Comparison of ENCODE assay signal across 10 cellular contexts in genomic region chr11:76671236-76671590, GRCh38. TPM values are rescaled to one million over a fixed set of nuclear protein-coding genes. Genes with fewer than 3 reads are reported as not detected.
A peak's percentile ranks its signal among the peaks of the same experiment; 100 is the strongest.
DNase-seq lines count a peak whose midpoint lies in the region; ATAC-seq and TF ChIP-seq lines count a peak whose summit lies in the region.
"Had no signal": no experiment of that assay in that cellular context is flagged by ENCODE, and none has a peak within 500 bp of the region (broad histone marks: within the 10 kb centered on the region; RNA-seq: fewer than 3 reads in every experiment).

No MANE protein-coding gene starts in this region.

- H3K27me3 ChIP-seq in mesenchymal stem cell (ENCODE audit: control insufficient read depth in 1 of 2, insufficient read depth in 1 of 2, low read length in 2 of 2) (peaks cover 0 to 4% of the 10 kb centered on the region in 2 experiments), thyroid gland (peaks cover 3% of the 10 kb centered on the region)
- H3K27me3 ChIP-seq: SJSA1 had no signal

- H3K9me3 ChIP-seq in mesenchymal stem cell (ENCODE audit: control insufficient read depth, low read length) (no peaks in the 10 kb centered on the region), thyroid gland (no peaks in the 10 kb centered on the region)
- H3K9me3 ChIP-seq: SJSA1 had no signal

- peak overlapping the region; percentile 55 for H2BK120ac ChIP-seq in mesenchymal stem cell (ENCODE audit: low read depth, low read length)

- H2BK15ac ChIP-seq in mesenchymal stem cell (ENCODE audit: low read depth, poor library complexity, severe bottlenecking): peak overlapping the region; percentile 12

- H3K4me3 ChIP-seq in astrocyte of the cerebellum (ENCODE audit: low read depth, low read length) (peak overlapping the region; percentile 40), mesenchymal stem cell (ENCODE audit: insufficient read depth in 1 of 2, low read depth in 1 of 2, low read length in 2 of 2) (peak overlapping the region in 1 of 2 experiments; percentile 94), thyroid gland (replicated peaks in 1 of 3) (peak overlapping the region in 1 of 3 donors; percentile 47)

- H3K18ac ChIP-seq in mesenchymal stem cell (ENCODE audit: low read depth in 1 of 2, low read length in 2 of 2): peak overlapping the region in 1 of 2 experiments; percentile 17

- peak overlapping the region in 1 of 2 experiments; percentile 47 for H3K4ac ChIP-seq in mesenchymal stem cell (ENCODE audit: low read depth in 1 of 2, low read length in 2 of 2)

- no peaks in the 10 kb centered on the region for H3K36me3 Mint-ChIP-seq in activated T-cell treated with anti-CD3 and anti-CD28 coated beads, Interleukin-2, amount 50 U/mL, for 72 hours (ENCODE audit: insufficient read depth in 2 of 2)

- ATAC-seq in activated T-cell treated with anti-CD3 and anti-CD28 coated beads, Interleukin-2, amount 50 U/mL, for 72 hours (replicated peaks in 1 of 2): no peak
- ATAC-seq in HG03097 (IDR thresholded peaks at IDR 0.05; ENCODE audit: low FRiP score, unreplicated experiment): no peak

- H4K91ac ChIP-seq in mesenchymal stem cell (ENCODE audit: low read length): no peak overlapping the region

- H3K79me1 ChIP-seq in mesenchymal stem cell (replicated peaks; ENCODE audit: low read length, poor library complexity, severe bottlenecking): peaks cover 2% of the 10 kb centered on the region

- peak overlapping the region; percentile 84 for H3K4me2 ChIP-seq in mesenchymal stem cell (ENCODE audit: low read length, poor library complexity, severe bottlenecking)

- no peak overlapping the region for H2BK5ac ChIP-seq in mesenchymal stem cell (ENCODE audit: low read depth, low read length, poor library complexity, severe bottlenecking)

- peak overlapping the region in 1 of 2 experiments; percentile 68 for H2BK12ac ChIP-seq in mesenchymal stem cell (ENCODE audit: low read length in 2 of 2)

- H3K4me1 ChIP-seq in mesenchymal stem cell (ENCODE audit: control insufficient read depth, insufficient read depth, low read depth, low read length): peaks cover 52% of the 10 kb centered on the region
- H3K4me1 ChIP-seq in thyroid gland: peaks cover 21 to 33% of the 10 kb centered on the region in 2 donors

- in situ Hi-C loops in astrocyte of the cerebellum (cut with HindIII; ENCODE audit: low sequenced_read_pairs): no loop called here

- DNase-seq in activated T-cell treated with anti-CD3 and anti-CD28 coated beads, Interleukin-2, amount 50 U/mL, for 72 hours: no peak
- DNase-seq in activated T-cell treated with anti-CD3 and anti-CD28 coated beads for 4 hours (no peak), astrocyte of the cerebellum (ENCODE audit: low read depth) (no peak), mesenchymal stem cell (no peak), thyroid gland (no peak), globus pallidus (ENCODE audit: low spot score) (no peak), AML-193 (lab: John Stamatoyannopoulos, UW) (no peak)
- DNase-seq: cortex of kidney had no signal

- 37% methylated on average over 8 of the region's 8 CpGs for WGBS in mesenchymal stem cell
- WGBS in thyroid gland, 2 donors: 36 to 43% methylated on average over 5 to 8 of the region's 8 CpGs

- no peak overlapping the region for H3K14ac ChIP-seq in mesenchymal stem cell (ENCODE audit: low read length in 2 of 2)

- no peak overlapping the region for H3K23ac ChIP-seq in mesenchymal stem cell (ENCODE audit: low read length in 2 of 2)

- peak overlapping the region; percentile 30 for H3K9ac ChIP-seq in mesenchymal stem cell (ENCODE audit: low read length)

- peak overlapping the region; percentile 85 for H4K8ac ChIP-seq in mesenchymal stem cell (ENCODE audit: low read length)

- no peaks in the 10 kb centered on the region for H3K9me3 Mint-ChIP-seq in activated T-cell treated with anti-CD3 and anti-CD28 coated beads, Interleukin-2, amount 50 U/mL, for 72 hours

- no peak overlapping the region for H2AFZ ChIP-seq in mesenchymal stem cell (ENCODE audit: low read depth, low read length)

- H3K27me3 Mint-ChIP-seq in activated T-cell treated with anti-CD3 and anti-CD28 coated beads, Interleukin-2, amount 50 U/mL, for 72 hours (ENCODE audit: low read depth): peaks cover 22% of the 10 kb centered on the region

- H3K36me3 ChIP-seq in mesenchymal stem cell (ENCODE audit: control insufficient read depth in 1 of 2, insufficient read depth in 2 of 2, low read depth in 1 of 2, low read length in 2 of 2) (peaks cover 0 to 18% of the 10 kb centered on the region in 2 experiments), thyroid gland (no peaks in the 10 kb centered on the region)
- H3K36me3 ChIP-seq: SJSA1 had no signal

- no peak overlapping the region for H3K27ac ChIP-seq in mesenchymal stem cell (ENCODE audit: low read length, poor library complexity, severe bottlenecking)
- peak overlapping the region in 2 of 3 donors; percentile 73 for H3K27ac ChIP-seq in thyroid gland
- H3K27ac ChIP-seq: SJSA1 had no signal

- peak overlapping the region; percentile 6 to 23 for H3K4me3 Mint-ChIP-seq in activated T-cell treated with anti-CD3 and anti-CD28 coated beads, Interleukin-2, amount 50 U/mL, for 72 hours

- no peak overlapping the region for H2AK5ac ChIP-seq in mesenchymal stem cell (ENCODE audit: low read length, severe bottlenecking)

- intact Hi-C loops in thyroid gland (cut with DNase I): no loop called here

- no peak for TF ChIP-seq POLR2A in thyroid gland (IDR thresholded peaks at IDR 0.05)

- H3K4me1 Mint-ChIP-seq in activated T-cell treated with anti-CD3 and anti-CD28 coated beads, Interleukin-2, amount 50 U/mL, for 72 hours (ENCODE audit: low read depth): peaks cover 43% of the 10 kb centered on the region

- TF ChIP-seq CTCF in astrocyte of the cerebellum (IDR thresholded peaks at IDR 0.05; ENCODE audit: low read depth, low read length, missing control alignments) (no peak), thyroid gland (IDR thresholded peaks at IDR 0.05) (no peak)

- no peak overlapping the region for H3K27ac Mint-ChIP-seq in activated T-cell treated with anti-CD3 and anti-CD28 coated beads, Interleukin-2, amount 50 U/mL, for 72 hours

RNA-seq across cellular contexts. Expression of gene LRRC32, which starts 0.7 kb away (rescaled TPM):
- total RNA-seq in activated T-cell treated with anti-CD3 and anti-CD28 coated beads, Interleukin-2, amount 50 U/mL, for 72 hours: 10 to 100 TPM; 12.5 to 16.4 TPM
- polyA plus RNA-seq in mesenchymal stem cell (2013, experiment 1 of 2): 35.9 TPM
- polyA plus RNA-seq in mesenchymal stem cell (2013, experiment 2 of 2): 36.0 TPM
- total RNA-seq in thyroid gland: 10 to 100 TPM; 15.6 to 42.5 (median 17.9) TPM
